Comparison of ENCODE assay signal across 18 cellular contexts in the genomic region with DNA sequence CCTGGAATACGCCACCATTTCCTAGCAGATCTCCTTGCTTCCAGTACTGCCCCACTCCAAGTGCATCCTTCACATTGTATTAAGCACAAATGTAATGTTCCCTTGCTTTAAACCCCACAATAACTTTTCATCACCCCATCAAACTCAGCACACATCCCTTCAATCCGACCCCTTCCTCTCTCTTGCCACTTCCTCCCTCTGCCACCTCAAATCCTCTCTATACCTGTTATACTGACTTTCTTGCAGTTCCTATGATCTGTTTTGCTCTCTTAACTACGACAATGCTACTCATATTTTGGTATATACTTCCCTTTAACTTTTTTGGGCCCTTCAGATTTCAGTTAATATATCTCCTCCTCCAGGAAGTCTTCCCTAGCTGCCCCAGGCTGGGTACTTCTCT.
"Had no signal": no experiment of that assay in that cellular context is flagged by ENCODE, and none has a peak within 500 bp of the region (broad histone marks: within the 10 kb centered on the region; RNA-seq: fewer than 3 reads in every experiment).

No MANE protein-coding gene starts in this region.

- H3K9me3 Mint-ChIP-seq: natural killer cell; stimulated activated effector memory CD8-positive, alpha-beta T cell treated with anti-CD3 and anti-CD28 coated beads, Interleukin-12 subunit alpha, Interleukin-12 subunit beta, amount 100 ng/mL, for 72 hours had no signal

- H3K9me3 ChIP-seq: body of pancreas, esophagus squamous epithelium, mucosa of descending colon, tibial artery, uterus had no signal

- H3K27me3 ChIP-seq: body of pancreas, esophagus squamous epithelium, hepatocyte, tibial artery, uterus had no signal

- H3K4me2 ChIP-seq: hepatocyte had no signal

- ATAC-seq: body of pancreas; left lobe of liver; mucosa of descending colon; natural killer cell; stimulated activated effector memory CD8-positive, alpha-beta T cell treated with anti-CD3 and anti-CD28 coated beads, Interleukin-12 subunit alpha, Interleukin-12 subunit beta, amount 100 ng/mL, for 72 hours had no signal

- H3K4me3 ChIP-seq: body of pancreas, coronary artery, esophagus squamous epithelium, hepatocyte, mucosa of descending colon, tibial artery, uterus had no signal

- DNase-seq: activated CD4-positive, alpha-beta T cell treated with anti-CD3 and anti-CD28 coated beads, Interleukin-2, amount 50 U/mL, for 48 hours; activated CD4-positive, CD25-positive, alpha-beta regulatory T cell treated with anti-CD3 and anti-CD28 coated beads, Interleukin-2, amount 50 U/mL, for 72 hours; activated naive CD4-positive, alpha-beta T cell treated with Interleukin-2 at 50 U/mL for 16 hours; amygdala; body of pancreas; central memory CD4-positive, alpha-beta T cell; effector CD8-positive, alpha-beta T cell; esophagus squamous epithelium; mucosa of descending colon; natural killer cell; occipital lobe; T-helper 9 cell; tibial artery; uterus had no signal

- H2AFZ ChIP-seq: hepatocyte had no signal

- H3K4me1 ChIP-seq: uterus had no signal

- H3K4me3 Mint-ChIP-seq: natural killer cell; stimulated activated effector memory CD8-positive, alpha-beta T cell treated with anti-CD3 and anti-CD28 coated beads, Interleukin-12 subunit alpha, Interleukin-12 subunit beta, amount 100 ng/mL, for 72 hours had no signal

- H3K36me3 ChIP-seq: uterus had no signal

- H3K27ac Mint-ChIP-seq: natural killer cell; stimulated activated effector memory CD8-positive, alpha-beta T cell treated with anti-CD3 and anti-CD28 coated beads, Interleukin-12 subunit alpha, Interleukin-12 subunit beta, amount 100 ng/mL, for 72 hours had no signal

- H3K27ac ChIP-seq: body of pancreas, coronary artery, esophagus squamous epithelium, hepatocyte, tibial artery, uterus had no signal

- H3K36me3 Mint-ChIP-seq: natural killer cell had no signal
